ENCODE assay signal across 10 cellular contexts in genomic region chr4:119279541-119279940, GRCh38. TPM values are rescaled to one million over a fixed set of nuclear protein-coding genes. Genes with fewer than 3 reads are reported as not detected.
DNase-seq lines count a peak whose midpoint lies in the region; ATAC-seq and TF ChIP-seq lines count a peak whose summit lies in the region.
"Not testable (repeated sequence)": the region's sequence is repeated elsewhere in the genome, so short reads cannot be mapped to it uniquely, and the experiment has no call there.
"Had no signal": no experiment of that assay in that cellular context is flagged by ENCODE, and none has a peak within 500 bp of the region (broad histone marks: within the 10 kb centered on the region; RNA-seq: fewer than 3 reads in every experiment).

No MANE protein-coding gene starts in this region.

- H3K9me3 Mint-ChIP-seq in H9; endothelial cell (ENCODE audit: unreplicated experiment): not testable (repeated sequence)

- peak overlapping the region; percentile 75; the same call in 1 of the 2 replicates for H3K14ac ChIP-seq in H9 (ENCODE audit: insufficient read depth, low read length)
- H3K14ac ChIP-seq in trophoblast cell (ENCODE audit: low read length) = not testable (repeated sequence)

- peaks cover 2 to 15% (median 9%) of the 10 kb centered on the region in 3 experiments; a peak in 5 of 7 replicates for H3K36me3 Mint-ChIP-seq in H9 (ENCODE audit: insufficient read depth in 1 of 3, low read depth in 3 of 3)
- H3K36me3 Mint-ChIP-seq in T-helper 17 cell (ENCODE audit: low read depth) = not testable (repeated sequence)
- peaks cover 10% of the 10 kb centered on the region for H3K36me3 Mint-ChIP-seq in endothelial cell (ENCODE audit: low read depth, unreplicated experiment)

- H2AK5ac ChIP-seq in H9 (ENCODE audit: insufficient read length, low read length); trophoblast cell (ENCODE audit: low read length): not testable (repeated sequence)

- peak overlapping the region; percentile 98 for H4K8ac ChIP-seq in H9 (replicated peaks; ENCODE audit: insufficient read length, low read depth, low read length)
- peak overlapping the region; percentile 82 for H4K8ac ChIP-seq in trophoblast cell (ENCODE audit: low read depth, low read length)

- H3K4me1 Mint-ChIP-seq in H9 = peaks cover 10 to 11% of the 10 kb centered on the region in 2 experiments
- H3K4me1 Mint-ChIP-seq in T-helper 17 cell = peaks cover 27% of the 10 kb centered on the region
- not testable (repeated sequence) for H3K4me1 Mint-ChIP-seq in endothelial cell (ENCODE audit: unreplicated experiment)

- H3K9me3 ChIP-seq in H9 (ENCODE audit: control insufficient read depth, low read depth, low read length); T-helper 17 cell (ENCODE audit: control insufficient read depth, low read length, poor library complexity, severe bottlenecking); iPS DF 6.9 (ENCODE audit: control insufficient read depth, insufficient read depth, low read length); iPS-20b (ENCODE audit: insufficient read depth, low read depth, low read length); trophoblast cell (ENCODE audit: insufficient read depth, low read depth, low read length): not testable (repeated sequence)

- TF ChIP-seq CTCF in H9 (conservative IDR thresholded peaks at IDR 0.05); endothelial cell (IDR thresholded peaks at IDR 0.05; ENCODE audit: unreplicated experiment): not testable (repeated sequence)

- not testable (repeated sequence) for H3K27ac ChIP-seq in H9 (ENCODE audit: insufficient read length, low read depth, low read length); iPS DF 6.9 (ENCODE audit: low read length); iPS-20b (ENCODE audit: low read length); trophoblast cell (ENCODE audit: low read depth, low read length)

- H4K5ac ChIP-seq in H9 (ENCODE audit: insufficient read length, low read depth, low read length) = not testable (repeated sequence)

- H2AFZ ChIP-seq in H9 (ENCODE audit: low read length) = not testable (repeated sequence)
- peak overlapping the region; percentile 78 for H2AFZ ChIP-seq in trophoblast cell (ENCODE audit: insufficient read depth, low read length, poor library complexity)

- not testable (repeated sequence) for H3K36me3 ChIP-seq in iPS DF 6.9 (ENCODE audit: control insufficient read depth, insufficient read depth, low read length); iPS-20b (ENCODE audit: insufficient read depth, low read depth, low read length); trophoblast cell (ENCODE audit: control insufficient read depth in 1 of 2, insufficient read depth in 2 of 2, low read length in 2 of 2)

- peak overlapping the region; percentile 75 for H4K12ac ChIP-seq in trophoblast cell (ENCODE audit: low read depth, low read length)

- peak overlapping the region; percentile 60 to 82; a peak in 4 of 5 replicates for H3K4me3 Mint-ChIP-seq in H9
- peak overlapping the region; percentile 57 for H3K4me3 Mint-ChIP-seq in T-helper 17 cell
- H3K4me3 Mint-ChIP-seq in endothelial cell (ENCODE audit: unreplicated experiment) = peak overlapping the region; percentile 81

- not testable (repeated sequence) for H2BK20ac ChIP-seq in H9 (ENCODE audit: low read depth, low read length, poor library complexity, severe bottlenecking)

- not testable (repeated sequence) for H3K79me1 ChIP-seq in H9 (ENCODE audit: insufficient read depth, low read depth, low read length, poor library complexity, severe bottlenecking); trophoblast cell (ENCODE audit: low read length)

- H3K23me2 ChIP-seq in H9 (ENCODE audit: insufficient read length, low read depth, low read length, poor library complexity, severe bottlenecking) = not testable (repeated sequence)

- not testable (repeated sequence) for H3K56ac ChIP-seq in H9 (ENCODE audit: insufficient read length, low read depth, low read length)

- not testable (repeated sequence) for H3T11ph ChIP-seq in H9 (ENCODE audit: low read length)

- H4K20me1 ChIP-seq in H9 (ENCODE audit: control insufficient read depth, insufficient read depth, insufficient read length) = not testable (repeated sequence)

- H3K79me2 ChIP-seq in H9 (ENCODE audit: insufficient read depth, low read length); trophoblast cell (ENCODE audit: control insufficient read depth, insufficient read depth, low read length, poor library complexity): not testable (repeated sequence)

- H3K9ac ChIP-seq in H9 (ENCODE audit: extremely low read depth, insufficient read length, low read length) = peak overlapping the region; percentile 54
- peak overlapping the region; percentile 48; the same call in 1 of the 2 replicates for H3K9ac ChIP-seq in iPS-20b (ENCODE audit: low read depth, low read length)
- not testable (repeated sequence) for H3K9ac ChIP-seq in trophoblast cell (ENCODE audit: low read length)

- not testable (repeated sequence) for H2BK12ac ChIP-seq in H9 (ENCODE audit: insufficient read length, low read depth, low read length); trophoblast cell (ENCODE audit: low read length)

- not testable (repeated sequence) for DNase-seq in H9; T-helper 17 cell; endothelial cell (ENCODE audit: low spot score); iPS DF 6.9 (ENCODE audit: low read depth, low spot score); trophoblast cell

- H2BK5ac ChIP-seq in H9 (ENCODE audit: insufficient read length, low read length); trophoblast cell (ENCODE audit: low read depth, low read length, poor library complexity): not testable (repeated sequence)

- peak overlapping the region; percentile 87 for H3K18ac ChIP-seq in H9 (ENCODE audit: insufficient read length, low read depth, low read length)
- H3K18ac ChIP-seq in trophoblast cell (ENCODE audit: low read length) = not testable (repeated sequence)

- H3K27me3 ChIP-seq in H9 (ENCODE audit: insufficient read depth, low read length); iPS DF 6.9 (ENCODE audit: control insufficient read depth, insufficient read depth, low read length); iPS-20b (ENCODE audit: insufficient read depth, low read length); trophoblast cell (ENCODE audit: insufficient read depth, low read length): not testable (repeated sequence)

- H3K4ac ChIP-seq in H9 (ENCODE audit: low read depth, low read length) = peak overlapping the region; percentile 79; the same call in 1 of the 2 replicates
- H3K4ac ChIP-seq in trophoblast cell (ENCODE audit: low read depth, low read length) = not testable (repeated sequence)

- H2BK120ac ChIP-seq in H9 (ENCODE audit: low read depth, low read length, poor library complexity, severe bottlenecking); trophoblast cell (ENCODE audit: insufficient read depth, low read length, poor library complexity): not testable (repeated sequence)

- not testable (repeated sequence) for H3K27me3 Mint-ChIP-seq in H9 (ENCODE audit: low read depth); T-helper 17 cell; endothelial cell (ENCODE audit: unreplicated experiment)

- H3K4me3 ChIP-seq in iPS DF 6.9 (ENCODE audit: low read length) (peak overlapping the region; percentile 23; the same call in 1 of the 2 replicates), iPS-20b (ENCODE audit: low read length) (0 out of 2 replicates have a peak overlapping the region, but pooled peaks have one; percentile 2)
- H3K4me3 ChIP-seq in trophoblast cell (ENCODE audit: low read depth, low read length) = not testable (repeated sequence)

- not testable (repeated sequence) for H3K23ac ChIP-seq in H9 (ENCODE audit: insufficient read length, low read depth, low read length); trophoblast cell (ENCODE audit: low read length)

- H3K4me1 ChIP-seq in H9 (ENCODE audit: insufficient read depth, low read length); iPS DF 6.9 (ENCODE audit: control insufficient read depth, insufficient read depth, low read length); iPS-20b (ENCODE audit: insufficient read depth, low read length); trophoblast cell (ENCODE audit: control insufficient read depth in 1 of 2, insufficient read depth in 2 of 2, low read length in 2 of 2): not testable (repeated sequence)

- peak overlapping the region; percentile 46 for H3K4me2 ChIP-seq in H9 (ENCODE audit: insufficient read depth, insufficient read length, low read length)
- not testable (repeated sequence) for H3K4me2 ChIP-seq in trophoblast cell (ENCODE audit: low read length)

- WGBS in H9 (ENCODE audit: extremely low coverage, insufficient read length, low lambda C conversion rate) = no CpG with 5 or more reads among the region's 19 CpGs
- WGBS in iPS DF 6.9 (ENCODE audit: insufficient coverage, insufficient read length) = no CpG with 5 or more reads among the region's 19 CpGs
- no CpG with 5 or more reads among the region's 19 CpGs for WGBS in trophoblast cell (ENCODE audit: extremely low coverage, insufficient coverage, insufficient read length)

- peak overlapping the region; percentile 91 to 99 (median 99) for H3K27ac Mint-ChIP-seq in H9
- not testable (repeated sequence) for H3K27ac Mint-ChIP-seq in T-helper 17 cell
- H3K27ac Mint-ChIP-seq in endothelial cell (ENCODE audit: unreplicated experiment) = peak overlapping the region; percentile 11

- H2BK15ac ChIP-seq in H9 (ENCODE audit: low read depth, low read length) = not testable (repeated sequence)

- not testable (repeated sequence) for ATAC-seq in T-helper 17 cell

- H4K91ac ChIP-seq in H9 (ENCODE audit: insufficient read length, low read depth, low read length) = not testable (repeated sequence)
- peak overlapping the region; percentile 83 for H4K91ac ChIP-seq in trophoblast cell (ENCODE audit: low read depth, low read length)

RNA-seq across cellular contexts. Expression of gene FABP2, which starts 42.4 kb away (rescaled TPM):
- total RNA-seq in H9 (2021) (not detected in 2 replicates), T-helper 17 cell (not detected), endothelial cell (ENCODE audit: unreplicated experiment) (not detected)
- not detected in 2 replicates for polyA plus RNA-seq in trophoblast cell (2013)
- total RNA-seq: CD4-positive, alpha-beta memory T cell; IMR-90 had no signal
- polyA plus RNA-seq: A549, AG04450, IMR-90 had no signal
